ENCODE assay signal across 9 cellular contexts in the genomic region with DNA sequence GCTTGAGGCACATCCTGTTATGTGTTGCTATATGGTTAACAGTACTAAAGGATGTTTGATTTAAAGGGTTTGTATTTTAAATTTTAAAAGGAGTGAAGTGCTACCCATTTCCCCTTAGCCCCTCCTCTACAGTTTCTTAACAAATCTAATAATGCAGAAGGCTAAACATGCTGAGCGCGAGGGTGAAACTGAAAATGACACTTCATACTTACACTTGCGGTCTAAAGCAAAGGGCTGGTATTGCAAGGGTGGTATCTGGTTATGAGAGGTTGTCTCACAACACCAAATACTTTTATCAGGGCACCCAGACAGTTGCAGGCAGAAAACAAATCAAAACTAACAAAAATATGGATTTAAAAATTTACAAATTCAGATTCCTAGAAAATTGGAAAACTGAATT.
DNase-seq lines count a peak whose midpoint lies in the region; ATAC-seq, FAIRE-seq and TF ChIP-seq lines count a peak whose summit lies in the region.
"Had no signal": no experiment of that assay in that cellular context is flagged by ENCODE, and none has a peak within 500 bp of the region (broad histone marks: within the 10 kb centered on the region; RNA-seq: fewer than 3 reads in every experiment).

No MANE protein-coding gene starts in this region.

- no peak for FAIRE-seq in small intestine (lab: Jason Lieb, UNC)

- WGBS in small intestine, 3 donors, result 65 to 99% (median 74%) methylated on average over 3 of the region's 3 CpGs

- ATAC-seq in GM21381 (IDR thresholded peaks at IDR 0.05; ENCODE audit: unreplicated experiment) (peak; percentile 99), HG03342 (IDR thresholded peaks at IDR 0.05; ENCODE audit: unreplicated experiment) (peak; percentile 75)

- no peak overlapping the region for H3K27ac ChIP-seq in small intestine (ENCODE audit: low read depth in 1 of 2, low read length in 1 of 2)

- H3K4me3 ChIP-seq in fibroblast of villous mesenchyme (ENCODE audit: low read depth, low read length) (no peak overlapping the region), small intestine (ENCODE audit: low read depth in 1 of 2, low read length in 2 of 2) (no peak overlapping the region)

- H3K4me1 ChIP-seq in small intestine (ENCODE audit: control insufficient read depth in 2 of 2, insufficient read depth in 1 of 2, low read depth in 1 of 2, low read length in 1 of 2), result no peaks in the 10 kb centered on the region

- DNase-seq in SIG-M5 treated with dmso at 0.1 percent for 504 hours (lab: John Stamatoyannopoulos, UW; ENCODE audit: unreplicated experiment) (peak; percentile 55), SIG-M5 (lab: John Stamatoyannopoulos, UW) (no peak), fibroblast of villous mesenchyme (ENCODE audit: low read depth) (peak; percentile 22), small intestine (no peak), NCI-H2081 treated with DMSO at 0.1 percent for 48 hours (lab: John Stamatoyannopoulos, UW) (no peak), NCI-H2081 (lab: John Stamatoyannopoulos, UW) (no peak)
- DNase-seq: NCI-H774 had no signal

- H3K36me3 ChIP-seq in small intestine (ENCODE audit: control insufficient read depth in 2 of 2, insufficient read depth in 2 of 2, low read length in 2 of 2), result no peaks in the 10 kb centered on the region

- no peaks in the 10 kb centered on the region for H3K27me3 ChIP-seq in small intestine (ENCODE audit: control insufficient read depth in 2 of 2, insufficient read depth in 2 of 2, low read length in 2 of 2)

- TF ChIP-seq CTCF in fibroblast of villous mesenchyme (IDR thresholded peaks at IDR 0.05; ENCODE audit: insufficient read depth, low read depth, low read length), result no peak

- H3K9me3 ChIP-seq in small intestine (ENCODE audit: control insufficient read depth, low read depth), result no peaks in the 10 kb centered on the region

Comparison
In these comparisons a context has a peak if more than half of its experiments do, and no peak if none do; other contexts are left out.
1. DNase-seq: peak in SIG-M5 treated with dmso at 0.1 percent for 504 hours (single experiment) and fibroblast of villous mesenchyme (single experiment); none in SIG-M5 (single experiment), small intestine (single experiment), NCI-H2081 treated with DMSO at 0.1 percent for 48 hours (single experiment) and NCI-H2081 (0 of 2).